Comparison of ENCODE assay signal across 27 cellular contexts in genomic region chr12:88571543-88571942, GRCh38. TPM values are rescaled to one million over a fixed set of nuclear protein-coding genes. Genes with fewer than 3 reads are reported as not detected.
DNase-seq lines count a peak whose midpoint lies in the region; ATAC-seq and TF ChIP-seq lines count a peak whose summit lies in the region.
"Had no signal": no experiment of that assay in that cellular context is flagged by ENCODE, and none has a peak within 500 bp of the region (broad histone marks: within the 10 kb centered on the region; RNA-seq: fewer than 3 reads in every experiment).

No MANE protein-coding gene starts in this region.

- DNase-seq in AG09319 (ENCODE audit: extremely low read depth, low read depth) (peak; percentile 71), H4 (ENCODE audit: low spot score) (peak; percentile 57), cardiac fibroblast (ENCODE audit: low read depth in 2 of 2) (peak; percentile 22 to 27), left lung (no peak), NK-92 (lab: John Stamatoyannopoulos, UW; ENCODE audit: unreplicated experiment) (no peak), GM10266 (ENCODE audit: extremely low spot score) (no peak)
- no peak for DNase-seq in stimulated activated CD4-positive, alpha-beta T cell treated with anti-CD3 and anti-CD28 coated beads, Interleukin-12 subunit alpha, Interleukin-12 subunit beta, amount 100 ng/mL, for 4 hours
- DNase-seq: activated CD8-positive, alpha-beta memory T cell treated with anti-CD3 and anti-CD28 coated beads, Interleukin-2, amount 50 U/mL, for 48 hours; activated CD8-positive, alpha-beta T cell treated with anti-CD3 and anti-CD28 coated beads for 36 hours; Caco-2; DMS79; effector CD8-positive, alpha-beta T cell; GDM1; heart left ventricle; NCI-H1048; NCI-H1694; NCI-H526 treated with DMSO at 0.1 percent for 48 hours; SHP77 treated with DMSO at 0.1 percent for 48 hours; stimulated activated CD4-positive, alpha-beta T cell treated with anti-CD3 and anti-CD28 coated beads, Interleukin-2, amount 100 ng/mL, for 24 hours; stimulated activated naive CD8-positive, alpha-beta T cell treated with anti-CD3 and anti-CD28 coated beads, Interleukin-15, amount 100 ng/mL, for 72 hours; SW 1271; T-helper 9 cell had no signal

- intact Hi-C loops in left lung (cut with DNase I) = no loop called here

- H3K27me3 ChIP-seq in left lung = no peaks in the 10 kb centered on the region
- H3K27me3 ChIP-seq: cardiac muscle cell, right atrium auricular region, vagina had no signal

- TF ChIP-seq CTCF in AG09319 (IDR thresholded peaks at IDR 0.05; ENCODE audit: low read depth, low read length) (no peak), cardiac fibroblast (IDR thresholded peaks at IDR 0.05; ENCODE audit: low read depth, low read length) (no peak), left lung (IDR thresholded peaks at IDR 0.05) (no peak), GM10266 (IDR thresholded peaks at IDR 0.05; ENCODE audit: control insufficient read depth, insufficient read depth, low read depth, missing control alignments) (no peak)

- H3K9me3 ChIP-seq in left lung = no peaks in the 10 kb centered on the region
- H3K9me3 ChIP-seq: Caco-2, heart left ventricle, right atrium auricular region, vagina had no signal

- no peak overlapping the region for H3K27ac ChIP-seq in left lung
- H3K27ac ChIP-seq: cardiac muscle cell, right atrium auricular region, vagina had no signal

- H3K4me3 ChIP-seq in cardiac fibroblast (replicated peaks in 1 of 2; ENCODE audit: low read depth in 2 of 2, low read length in 2 of 2) (no peak overlapping the region), left lung (no peak overlapping the region)
- H3K4me3 ChIP-seq: cardiac muscle cell, GM23338, heart left ventricle, right atrium auricular region, vagina had no signal

- H3K36me3 ChIP-seq in left lung = no peaks in the 10 kb centered on the region
- H3K36me3 ChIP-seq: cardiac muscle cell, heart left ventricle, right atrium auricular region, vagina had no signal

- peak; percentile 39 for ATAC-seq in left lung
- ATAC-seq: activated CD8-positive, alpha-beta T cell treated with anti-CD3 and anti-CD28 coated beads for 36 hours; activated naive CD4-positive, alpha-beta T cell treated with anti-CD3 and anti-CD28 coated beads, Interleukin-2, amount 50 U/mL, for 72 hours; GM23338; heart left ventricle; stimulated activated naive CD8-positive, alpha-beta T cell treated with anti-CD3 and anti-CD28 coated beads, Interleukin-15, amount 100 ng/mL, for 72 hours had no signal

- H3K4me1 ChIP-seq in left lung = peaks cover 36 to 52% of the 10 kb centered on the region in 2 donors

RNA-seq across cellular contexts. Expression of gene KITLG, which starts 8.7 kb away (rescaled TPM):
- 12.3 and 13.0 TPM in 2 replicates for total RNA-seq in H4 (2014; rRNA removed; shearing (Covaris generic))
- 10 to 100 TPM; 52.6 to 69.1 TPM for total RNA-seq in left lung
- total RNA-seq: activated CD8-positive, alpha-beta T cell treated with anti-CD3 and anti-CD28 coated beads for 36 hours; activated naive CD4-positive, alpha-beta T cell treated with anti-CD3 and anti-CD28 coated beads, Interleukin-2, amount 50 U/mL, for 72 hours had no signal

Comparison
In these comparisons a context has a peak if more than half of its experiments do, and no peak if none do; other contexts are left out.
1. DNase-seq: peak in AG09319 (single experiment), H4 (single experiment) and cardiac fibroblast (2 of 2); none in left lung (0 of 2), NK-92 (single experiment), stimulated activated CD4-positive, alpha-beta T cell treated with anti-CD3 and anti-CD28 coated beads, Interleukin-12 subunit alpha, Interleukin-12 subunit beta, amount 100 ng/mL, for 4 hours (single experiment) and GM10266 (single experiment).